Comparison of ENCODE assay signal across 8 cellular contexts in the genomic region with DNA sequence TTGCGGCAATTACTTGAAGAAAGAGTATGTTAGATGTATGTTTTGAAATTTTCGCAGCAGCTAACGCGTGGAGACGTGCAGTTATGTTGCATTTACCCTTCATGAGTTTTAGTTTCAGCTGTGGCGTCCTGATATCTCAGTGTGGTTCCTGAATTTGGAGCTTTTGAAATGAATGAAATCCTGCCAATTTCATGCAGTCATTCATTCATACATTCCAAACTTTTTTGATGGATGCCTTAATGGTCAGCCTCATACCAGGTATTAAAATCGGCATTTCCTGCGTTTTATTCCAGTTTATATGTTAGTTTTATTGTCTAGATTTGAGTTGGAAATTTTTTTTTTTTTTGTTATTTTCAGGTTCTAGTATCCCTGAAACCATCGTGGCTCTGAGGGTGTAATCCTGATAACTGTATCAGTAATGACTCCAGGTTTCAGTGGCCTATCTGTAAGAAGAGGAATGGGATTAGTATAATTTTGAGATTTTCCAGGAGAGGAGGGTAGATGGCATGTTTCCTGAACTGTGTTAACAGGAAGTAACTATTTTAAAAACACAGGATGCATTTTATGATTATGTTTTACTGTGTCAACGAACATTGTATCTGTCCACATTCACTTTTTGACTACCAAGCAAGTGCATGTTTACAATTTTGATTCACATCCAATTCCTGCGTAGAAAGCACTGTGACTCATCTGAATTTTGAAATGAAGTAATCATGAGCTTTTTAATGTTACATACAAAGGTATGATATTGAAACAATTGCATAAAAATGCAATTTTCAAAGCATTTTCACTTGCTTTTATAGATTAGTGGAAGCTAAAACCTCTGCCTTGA. TPM values are rescaled to one million over a fixed set of nuclear protein-coding genes. Genes with fewer than 3 reads are reported as not detected.
DNase-seq lines count a peak whose midpoint lies in the region; ATAC-seq, FAIRE-seq and TF ChIP-seq lines count a peak whose summit lies in the region.

No MANE protein-coding gene starts in this region.

- H4K20me1 ChIP-seq in DND-41 (ENCODE audit: insufficient read depth, low read length): no peaks in the 10 kb centered on the region; the same call in 1 of the 2 replicates
- H4K20me1 ChIP-seq in astrocyte (ENCODE audit: insufficient read depth, low read length): peaks cover 38% of the 10 kb centered on the region

- H3K9ac ChIP-seq in DND-41 (ENCODE audit: low read depth, low read length) (peak overlapping the region; percentile 72), HUES48 (ENCODE audit: low read depth, low read length) (peak overlapping the region; percentile 63; the same call in 1 of the 2 replicates), astrocyte (ENCODE audit: low read length) (peak overlapping the region; percentile 95)

- no peaks in the 10 kb centered on the region for H3K36me3 Mint-ChIP-seq in astrocyte (ENCODE audit: low read depth, unreplicated experiment)

- no peak for FAIRE-seq in astrocyte (lab: Jason Lieb, UNC)

- TF ChIP-seq CTCF in DND-41 (IDR thresholded peaks at IDR 0.05; ENCODE audit: borderline replicate concordance, extremely low read depth, low read length, poor library complexity, severe bottlenecking) (no peak), astrocyte (IDR thresholded peaks at IDR 0.05; ENCODE audit: insufficient read depth, low read depth, low read length) (no peak)

- H3K4me2 ChIP-seq in DND-41 (ENCODE audit: insufficient read depth, low read length) (peak overlapping the region; percentile 83), astrocyte (ENCODE audit: low read length) (peak overlapping the region; percentile 89)

- peak overlapping the region; percentile 45 to 84; a peak in 3 of 4 replicates for H3K4me3 ChIP-seq in DND-41 (ENCODE audit: low read depth in 1 of 2, low read length in 2 of 2)
- H3K4me3 ChIP-seq in HUES48 (ENCODE audit: low read depth, low read length): peak overlapping the region; percentile 77
- peak overlapping the region; percentile 82 for H3K4me3 ChIP-seq in astrocyte (ENCODE audit: insufficient read depth, low read depth, low read length)
- peak overlapping the region; percentile 71 for H3K4me3 ChIP-seq in thymus (ENCODE audit: low read length)

- H3K4me1 ChIP-seq in DND-41 (ENCODE audit: insufficient read depth, low read length): peaks cover 27% of the 10 kb centered on the region
- H3K4me1 ChIP-seq in HUES48 (ENCODE audit: control insufficient read depth, insufficient read depth, low read length): peaks cover 16% of the 10 kb centered on the region
- peaks cover 9% of the 10 kb centered on the region for H3K4me1 ChIP-seq in astrocyte (ENCODE audit: insufficient read depth, low read length)
- H3K4me1 ChIP-seq in thymus (ENCODE audit: control insufficient read depth, insufficient read depth, low read length): peaks cover 5% of the 10 kb centered on the region

- 6% methylated on average over 11 of the region's 11 CpGs for WGBS in thymus

- peak overlapping the region; percentile 84 for H3K4me3 Mint-ChIP-seq in astrocyte (ENCODE audit: unreplicated experiment)

- peaks cover 6% of the 10 kb centered on the region for H3K4me1 Mint-ChIP-seq in astrocyte (ENCODE audit: low read depth, unreplicated experiment)

- no peaks in the 10 kb centered on the region for H3K27me3 Mint-ChIP-seq in astrocyte (ENCODE audit: low read depth, unreplicated experiment)

- H3K79me2 ChIP-seq in DND-41 (ENCODE audit: insufficient read depth, low read length) (peaks cover 28% of the 10 kb centered on the region), astrocyte (ENCODE audit: insufficient read depth, low read length) (peaks cover 58% of the 10 kb centered on the region)

- no peaks in the 10 kb centered on the region for H3K9me3 ChIP-seq in DND-41 (ENCODE audit: insufficient read depth, low read length, severe bottlenecking)
- no peaks in the 10 kb centered on the region for H3K9me3 ChIP-seq in HUES48 (ENCODE audit: control insufficient read depth, insufficient read depth, low read length)
- no peaks in the 10 kb centered on the region for H3K9me3 ChIP-seq in astrocyte (ENCODE audit: insufficient read depth, low read depth, low read length)
- no peaks in the 10 kb centered on the region for H3K9me3 ChIP-seq in thymus (ENCODE audit: control insufficient read depth)

- peak overlapping the region; percentile 65 for H2AFZ ChIP-seq in DND-41 (ENCODE audit: low read depth, low read length)
- H2AFZ ChIP-seq in astrocyte (ENCODE audit: low read depth, low read length): peak overlapping the region; percentile 79

- DNase-seq in DND-41 (no peak), astrocyte (ENCODE audit: low read depth) (peak; percentile 66), kidney glomerular epithelial cell (lab: John Stamatoyannopoulos, UW) (peak; percentile 49), G401 (ENCODE audit: low spot score) (no peak), NCI-H2227 (lab: John Stamatoyannopoulos, UW; ENCODE audit: unreplicated experiment) (no peak)
- DNase-seq in activated CD4-positive, CD25-positive, alpha-beta regulatory T cell (lab: John Stamatoyannopoulos, UW): no peak

- H3K27ac Mint-ChIP-seq in astrocyte (ENCODE audit: unreplicated experiment): peak overlapping the region; percentile 86

- H3K36me3 ChIP-seq in DND-41 (ENCODE audit: insufficient read depth, low read length): no peaks in the 10 kb centered on the region
- no peaks in the 10 kb centered on the region for H3K36me3 ChIP-seq in HUES48 (ENCODE audit: control insufficient read depth, insufficient read depth, low read length)
- no peaks in the 10 kb centered on the region for H3K36me3 ChIP-seq in astrocyte (ENCODE audit: insufficient read depth, low read length)
- no peaks in the 10 kb centered on the region for H3K36me3 ChIP-seq in thymus (ENCODE audit: control insufficient read depth, insufficient read depth)

- in situ Hi-C loops in G401 (cut with HindIII; ENCODE audit: low sequenced_read_pairs): no loop called here

- peak overlapping the region; percentile 72; the same call in 1 of the 2 replicates for H3K27ac ChIP-seq in DND-41 (ENCODE audit: low read length)
- peak overlapping the region; percentile 91 for H3K27ac ChIP-seq in HUES48 (ENCODE audit: low read depth, low read length)
- peak overlapping the region; percentile 87 for H3K27ac ChIP-seq in astrocyte (ENCODE audit: low read depth, low read length)
- H3K27ac ChIP-seq in thymus (ENCODE audit: low read depth): peak overlapping the region; percentile 3

- no peak for ATAC-seq in DND-41 (ENCODE audit: insufficient read depth, low read depth)

- no peaks in the 10 kb centered on the region for H3K9me3 Mint-ChIP-seq in astrocyte (ENCODE audit: unreplicated experiment)

- no peaks in the 10 kb centered on the region for H3K27me3 ChIP-seq in DND-41 (ENCODE audit: insufficient read depth, low read length, poor library complexity)
- no peaks in the 10 kb centered on the region for H3K27me3 ChIP-seq in HUES48 (ENCODE audit: control insufficient read depth, insufficient read depth, low read length)
- H3K27me3 ChIP-seq in astrocyte (ENCODE audit: insufficient read depth, low read length): no peaks in the 10 kb centered on the region
- H3K27me3 ChIP-seq in thymus (ENCODE audit: control insufficient read depth, insufficient read depth): no peaks in the 10 kb centered on the region

RNA-seq across cellular contexts. Expression of gene FOCAD, which starts 1.0 kb away (rescaled TPM):
- 44.4 and 48.2 TPM in 2 replicates for total RNA-seq in astrocyte
- 12.7 TPM for polyA plus RNA-seq in thymus
- 17.9 and 33.5 TPM in 2 replicates for total RNA-seq in G401 (2014; rRNA removed; shearing (Covaris generic))

Comparison
In these comparisons a context has a peak if more than half of its experiments do, and no peak if none do; other contexts are left out.
1. DNase-seq: peak in astrocyte (single experiment) and kidney glomerular epithelial cell (single experiment); none in DND-41 (single experiment), G401 (single experiment), activated CD4-positive, CD25-positive, alpha-beta regulatory T cell (0 of 4) and NCI-H2227 (single experiment).
2. H3K27ac ChIP-seq: peak in every context shown above with its lines; median percentile 91 in HUES48; 87 in astrocyte; 72 in DND-41; 3 in thymus.
3. Peak in every context shown above with its lines, with median percentiles within 50 percentile points of each other: H3K4me3 ChIP-seq and H3K9ac ChIP-seq.